In the genomic region with DNA sequence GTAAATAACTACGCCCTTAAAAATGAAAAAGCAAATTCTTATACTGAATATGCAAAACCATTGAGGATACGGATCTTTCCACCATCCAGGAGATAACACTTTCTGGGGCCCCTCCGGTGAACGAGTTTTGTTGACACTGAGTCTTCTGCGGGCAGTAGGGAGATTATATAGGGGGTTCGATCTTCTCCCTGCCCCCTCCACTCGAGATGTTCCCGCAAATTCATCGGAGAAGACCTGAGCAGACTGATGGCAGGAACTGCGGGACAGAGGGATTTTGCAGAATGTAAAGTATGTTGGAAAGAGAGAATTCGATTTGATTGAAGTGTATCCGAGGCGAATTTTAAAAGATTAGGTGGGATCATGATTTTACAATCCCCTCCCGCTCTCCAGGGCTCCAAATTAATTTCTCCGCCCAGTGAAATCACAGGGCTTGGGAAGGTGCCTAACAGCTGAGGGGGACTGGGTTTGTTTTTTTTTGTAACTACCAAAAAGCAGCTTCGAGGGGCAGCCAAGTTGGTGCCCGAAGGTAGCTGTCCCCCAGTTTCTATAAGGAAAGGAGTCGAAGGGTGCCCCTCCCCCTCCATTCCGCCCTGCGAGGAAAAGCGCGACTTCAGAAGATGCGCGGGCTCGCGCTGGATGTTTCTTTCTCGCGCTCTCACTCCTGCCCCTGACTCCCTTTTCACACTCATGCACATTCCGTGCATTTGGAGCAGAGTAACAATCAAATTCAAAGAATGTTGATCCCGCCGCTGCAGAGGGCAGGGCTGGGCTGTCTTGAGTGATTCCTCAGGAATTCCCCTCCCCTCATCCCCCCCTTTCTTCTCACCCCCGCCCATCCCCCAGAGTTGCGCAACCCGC, we compare ENCODE assay signal across 9 cellular contexts. TPM values are rescaled to one million over a fixed set of nuclear protein-coding genes. Genes with fewer than 3 reads are reported as not detected.
DNase-seq lines count a peak whose midpoint lies in the region; ATAC-seq and TF ChIP-seq lines count a peak whose summit lies in the region.
"Had no signal": no experiment of that assay in that cellular context is flagged by ENCODE, and none has a peak within 500 bp of the region (broad histone marks: within the 10 kb centered on the region; RNA-seq: fewer than 3 reads in every experiment).

No MANE protein-coding gene starts in this region.

- no peaks in the 10 kb centered on the region for H3K36me3 Mint-ChIP-seq in activated CD4-positive, alpha-beta T cell treated with anti-CD3 and anti-CD28 coated beads for 36 hours (ENCODE audit: low read depth)

- peak overlapping the region; percentile 42 for H3K27ac Mint-ChIP-seq in activated CD4-positive, alpha-beta T cell treated with anti-CD3 and anti-CD28 coated beads for 36 hours

- DNase-seq in activated CD4-positive, alpha-beta T cell treated with anti-CD3 and anti-CD28 coated beads for 36 hours: peak; percentile 39
- no peak for DNase-seq in activated CD4-positive, alpha-beta T cell treated with anti-CD3 and anti-CD28 coated beads, Interleukin-2, amount 50 U/mL, for 4 hours
- DNase-seq in sigmoid colon (no peak), NCI-H2081 treated with DMSO at 0.1 percent for 48 hours (lab: John Stamatoyannopoulos, UW) (no peak)
- DNase-seq: DND-41 had no signal

- intact Hi-C loops in activated CD4-positive, alpha-beta T cell treated with anti-CD3 and anti-CD28 coated beads for 36 hours (cut with DNase I, micrococcal nuclease): loop anchor here (1.0 to 5.0 kb wide), 3 partner anchors 59 to 157 kb away; a partner anchor contains a TSS
- intact Hi-C loops in sigmoid colon (cut with DNase I): loop anchor here (5.0 to 10.0 kb wide), 2 partner anchors 58 to 165 kb away; a partner anchor contains a TSS

- no peak overlapping the region for H3K27ac ChIP-seq in gastroesophageal sphincter
- H3K27ac ChIP-seq in sigmoid colon: no peak overlapping the region

- peaks cover 0 to 31% (median 4%) of the 10 kb centered on the region in 3 donors for H3K4me1 ChIP-seq in gastroesophageal sphincter
- peaks cover 0 to 24% (median 18%) of the 10 kb centered on the region in 4 donors for H3K4me1 ChIP-seq in sigmoid colon

- H3K9me3 ChIP-seq in gastroesophageal sphincter (no peaks in the 10 kb centered on the region), sigmoid colon (no peaks in the 10 kb centered on the region)

- H3K4me1 Mint-ChIP-seq in activated CD4-positive, alpha-beta T cell treated with anti-CD3 and anti-CD28 coated beads for 36 hours: peaks cover 17% of the 10 kb centered on the region

- TF ChIP-seq CTCF in WI38 (IDR thresholded peaks at IDR 0.05; ENCODE audit: low read depth, low read length): no peak
- TF ChIP-seq CTCF in gastroesophageal sphincter (IDR thresholded peaks at IDR 0.05): no peak
- no peak for TF ChIP-seq CTCF in sigmoid colon (IDR thresholded peaks at IDR 0.05)

- 0 to 21% methylated on average over 5 to 19 of the region's 34 CpGs for WGBS in gastroesophageal sphincter (ENCODE audit: low coverage in 1 of 2), 2 donors
- 1 to 4% methylated on average over 33 to 34 of the region's 34 CpGs for WGBS in sigmoid colon, 2 donors

- H3K27me3 ChIP-seq in gastroesophageal sphincter (peaks cover 53% of the 10 kb centered on the region), sigmoid colon (peaks cover 4 to 25% (median 5%) of the 10 kb centered on the region in 3 donors)

- CTCF ChIA-PET in activated CD4-positive, alpha-beta T cell treated with anti-CD3 and anti-CD28 coated beads for 36 hours (lab: Charles Lee): interaction anchor here (0.7 to 1.7 kb wide), 6 partner anchors 16 to 165 kb away, joined by 3 to 9 read pairs (median 4); a partner anchor contains a TSS

- H3K9me3 Mint-ChIP-seq in activated CD4-positive, alpha-beta T cell treated with anti-CD3 and anti-CD28 coated beads for 36 hours (ENCODE audit: low read depth): no peaks in the 10 kb centered on the region

- no peak for TF ChIP-seq EP300 in gastroesophageal sphincter (IDR thresholded peaks at IDR 0.05)
- no peak for TF ChIP-seq EP300 in sigmoid colon (IDR thresholded peaks at IDR 0.05)

- H3K4me3 Mint-ChIP-seq in activated CD4-positive, alpha-beta T cell treated with anti-CD3 and anti-CD28 coated beads for 36 hours: peak overlapping the region; percentile 77

- H3K36me3 ChIP-seq in gastroesophageal sphincter (no peaks in the 10 kb centered on the region), sigmoid colon (no peaks in the 10 kb centered on the region)

- H3K27me3 Mint-ChIP-seq in activated CD4-positive, alpha-beta T cell treated with anti-CD3 and anti-CD28 coated beads for 36 hours: peaks cover 20% of the 10 kb centered on the region

- ATAC-seq in activated CD4-positive, alpha-beta T cell treated with anti-CD3 and anti-CD28 coated beads for 36 hours: no peak
- ATAC-seq in gastroesophageal sphincter (no peak), esophagus mucosa (no peak), HG02840 (IDR thresholded peaks at IDR 0.05; ENCODE audit: low FRiP score, unreplicated experiment) (no peak)

- POLR2A ChIA-PET in activated CD4-positive, alpha-beta T cell treated with anti-CD3 and anti-CD28 coated beads for 36 hours (lab: Charles Lee): no interaction called here

- H3K4me3 ChIP-seq in WI38 (ENCODE audit: low read depth, low read length): peak overlapping the region; percentile 3; the same call in 1 of the 2 replicates
- peak overlapping the region; percentile 11 to 47 for H3K4me3 ChIP-seq in gastroesophageal sphincter
- peak overlapping the region in 3 of 4 donors; percentile 36 to 46 (median 42) for H3K4me3 ChIP-seq in sigmoid colon

- TF ChIP-seq POLR2A in gastroesophageal sphincter (IDR thresholded peaks at IDR 0.05) (no peak), sigmoid colon (IDR thresholded peaks at IDR 0.05) (no peak)

RNA-seq across cellular contexts. Expression of a gene that starts 1.2 kb away (rescaled TPM):
- total RNA-seq in activated CD4-positive, alpha-beta T cell treated with anti-CD3 and anti-CD28 coated beads for 36 hours: not detected
- total RNA-seq in gastroesophageal sphincter (1 to 10 TPM in 3 of 4 donors, under 1 TPM in 1; 0.16 to 8.9 (median 4.1) TPM), sigmoid colon (1 to 10 TPM; 1.5 to 5.9 (median 4.3) TPM), esophagus mucosa (0.20 TPM)
- 1 to 10 TPM in 2 of 3 donors, under 1 TPM in 1; 0.69 to 4.2 (median 1.8) TPM for polyA plus RNA-seq in sigmoid colon

RNA-seq across cellular contexts. Expression of a gene that starts 51.8 kb away (rescaled TPM):
- total RNA-seq in activated CD4-positive, alpha-beta T cell treated with anti-CD3 and anti-CD28 coated beads for 36 hours: not detected
- not detected for total RNA-seq in gastroesophageal sphincter
- not detected for total RNA-seq in sigmoid colon
- polyA plus RNA-seq in sigmoid colon: not detected
- total RNA-seq in esophagus mucosa: not detected

RNA-seq across cellular contexts. Expression of a gene that starts 59.5 kb away (rescaled TPM):
- 10 to 100 TPM; 14.5 to 14.6 TPM for total RNA-seq in activated CD4-positive, alpha-beta T cell treated with anti-CD3 and anti-CD28 coated beads for 36 hours
- 10 to 100 TPM in 2 of 4 donors, 1 to 10 TPM in 2; 8.1 to 14.5 (median 10.0) TPM for total RNA-seq in gastroesophageal sphincter
- 10 to 100 TPM in 2 of 4 donors, 1 to 10 TPM in 2; 5.8 to 13.2 (median 9.8) TPM for total RNA-seq in sigmoid colon
- polyA plus RNA-seq in sigmoid colon: 1 to 10 TPM; 4.2 to 5.8 (median 5.8) TPM
- total RNA-seq in esophagus mucosa: 10.0 TPM
